Comparison of ENCODE assay signal across 20 cellular contexts in genomic region chr9:132988244-132989013, GRCh38. TPM values are rescaled to one million over a fixed set of nuclear protein-coding genes. Genes with fewer than 3 reads are reported as not detected.
DNase-seq lines count a peak whose midpoint lies in the region; ATAC-seq, FAIRE-seq and TF ChIP-seq lines count a peak whose summit lies in the region.
"Had no signal": no experiment of that assay in that cellular context is flagged by ENCODE, and none has a peak within 500 bp of the region (broad histone marks: within the 10 kb centered on the region; RNA-seq: fewer than 3 reads in every experiment).

No MANE protein-coding gene starts in this region.

- H4K91ac ChIP-seq in IMR-90 (ENCODE audit: insufficient read depth, low read depth, low read length) (no peak overlapping the region), H1 (replicated peaks; ENCODE audit: insufficient read length, low read length) (no peak overlapping the region)

- no peaks in the 10 kb centered on the region for H3K36me3 ChIP-seq in HepG2 (replicated peaks in 1 of 2; ENCODE audit: control insufficient read depth in 1 of 2, insufficient read depth in 2 of 2, low read length in 2 of 2)
- H3K36me3 ChIP-seq in right lobe of liver: no peaks in the 10 kb centered on the region
- H3K36me3 ChIP-seq in IMR-90 (ENCODE audit: control insufficient read depth, insufficient read depth, low read length): no peaks in the 10 kb centered on the region
- no peaks in the 10 kb centered on the region for H3K36me3 ChIP-seq in H1 (ENCODE audit: control insufficient read depth in 2 of 4, insufficient read depth in 4 of 4, low read length in 3 of 4)
- H3K36me3 ChIP-seq in osteoblast (ENCODE audit: insufficient read depth, low read length): no peaks in the 10 kb centered on the region
- H3K36me3 ChIP-seq in prostate gland: no peaks in the 10 kb centered on the region
- H3K36me3 ChIP-seq in MG63: no peaks in the 10 kb centered on the region

- no peak overlapping the region for H2BK5ac ChIP-seq in IMR-90 (ENCODE audit: low read depth, low read length, poor library complexity, severe bottlenecking)
- no peak overlapping the region for H2BK5ac ChIP-seq in H1 (ENCODE audit: low read depth, low read length)

- H3K9me1 ChIP-seq in IMR-90 (ENCODE audit: insufficient read depth, low read length): no peaks in the 10 kb centered on the region

- no peaks in the 10 kb centered on the region for H3K23me2 ChIP-seq in H1 (ENCODE audit: low read depth, low read length)

- CTCF ChIA-PET in HepG2 (lab: Yijun Ruan, JAX; ENCODE audit: low intra/inter-chr PET ratio, low total read pairs) (no interaction called here), IMR-90 (lab: Yijun Ruan, JAX) (no interaction called here), H1 (lab: Charles Lee; ENCODE audit: partially characterized antibody) (interaction anchor here (0.9 to 1.6 kb wide), 5 partner anchors 11 to 52 kb away, joined by 3 to 10 read pairs (median 3); partner anchors contain the start of gene GFI1B)

- WGBS in HepG2 (ENCODE audit: low lambda C conversion rate): 64% methylated on average over 12 of the region's 14 CpGs
- WGBS in right lobe of liver (ENCODE audit: insufficient coverage, low coverage, low lambda C conversion rate, missing lambda C conversion rate): 59% methylated on average over 6 of the region's 14 CpGs
- WGBS in IMR-90 (ENCODE audit: extremely low coverage in 2 of 2, insufficient read length in 1 of 2), 2 experiments: 100% methylated on average over 1 of the region's 14 CpGs; no CpG with 5 or more reads in 1 of the 2 experiments
- WGBS in H1 (ENCODE audit: extremely low coverage in 1 of 2, insufficient coverage in 1 of 2, insufficient read length in 1 of 2, insufficient replicate concordance in 2 of 2, low coverage in 1 of 2, low lambda C conversion rate in 2 of 2, missing lambda C conversion rate in 1 of 2), 2 experiments: 89% methylated on average over 14 of the region's 14 CpGs; no CpG with 5 or more reads in 1 of the 2 experiments
- WGBS in prostate gland: 88% methylated on average over 13 of the region's 14 CpGs

- H3K14ac ChIP-seq in IMR-90 (replicated peaks; ENCODE audit: low read depth, low read length) (no peak overlapping the region), H1 (ENCODE audit: insufficient read length) (no peak overlapping the region)

- TF ChIP-seq POLR2A in HepG2 (IDR thresholded peaks at IDR 0.05; ENCODE audit: insufficient read depth in 1 of 2, low read depth in 2 of 2, low read length in 2 of 2) (no peak), right lobe of liver (IDR thresholded peaks at IDR 0.05) (no peak), IMR-90 (IDR thresholded peaks at IDR 0.05; ENCODE audit: low read depth, low read length) (no peak), H1 (IDR thresholded peaks at IDR 0.05; ENCODE audit: control extremely low read depth in 1 of 2, low read depth in 2 of 2, low read length in 2 of 2) (no peak), prostate gland (IDR thresholded peaks at IDR 0.05) (no peak)

- no peak for ATAC-seq in HepG2
- ATAC-seq in right lobe of liver: no peak
- no peak for ATAC-seq in IMR-90 (ENCODE audit: low read depth)
- ATAC-seq: CD8-positive, alpha-beta T cell had no signal

- H4K8ac ChIP-seq in IMR-90 (ENCODE audit: low read depth in 2 of 2, low read length in 2 of 2) (no peak overlapping the region), H1 (ENCODE audit: extremely low read depth, insufficient read depth, low read length) (no peak overlapping the region)

- H4K20me1 ChIP-seq in HepG2 (ENCODE audit: insufficient read depth, low read length) (no peaks in the 10 kb centered on the region), IMR-90 (ENCODE audit: insufficient read depth, low read length) (no peaks in the 10 kb centered on the region), H1 (replicated peaks in 1 of 2; ENCODE audit: control insufficient read depth in 1 of 2, insufficient read depth in 2 of 2, low read length in 2 of 2) (no peaks in the 10 kb centered on the region), osteoblast (ENCODE audit: insufficient read depth, low read length) (no peaks in the 10 kb centered on the region)

- FAIRE-seq in HepG2 (lab: Jason Lieb, UNC): no peak
- FAIRE-seq in H1 (lab: Jason Lieb, UNC): no peak
- FAIRE-seq: D721Med, G401.6, GM12892, HTR-8/SVneo had no signal

- H3K4me2 ChIP-seq in HepG2 (ENCODE audit: low read depth, low read length) (no peak overlapping the region), IMR-90 (ENCODE audit: low read depth, low read length) (no peak overlapping the region), H1 (ENCODE audit: insufficient read depth in 1 of 2, low read depth in 2 of 2, low read length in 2 of 2) (no peak overlapping the region), osteoblast (ENCODE audit: insufficient read depth, low read length) (no peak overlapping the region)

- H3K79me1 ChIP-seq in IMR-90 (ENCODE audit: low read depth in 1 of 2, low read length in 2 of 2) (no peaks in the 10 kb centered on the region), H1 (ENCODE audit: low read depth, low read length) (no peaks in the 10 kb centered on the region)

- H2BK12ac ChIP-seq in H1 (ENCODE audit: low read depth, low read length): no peak overlapping the region

- peak overlapping the region; percentile 42 for H2AK9ac ChIP-seq in IMR-90 (replicated peaks; ENCODE audit: low read depth, low read length, poor library complexity)

- H4K5ac ChIP-seq in IMR-90 (ENCODE audit: low read depth, low read length): no peak overlapping the region
- H4K5ac ChIP-seq in H1 (ENCODE audit: insufficient read length, low read depth, low read length): no peak overlapping the region

- no peak overlapping the region for H3K4me3 ChIP-seq in HepG2 (replicated peaks in 1 of 3; ENCODE audit: insufficient read depth in 1 of 3, low read depth in 2 of 3, low read length in 3 of 3)
- H3K4me3 ChIP-seq in right lobe of liver: no peak overlapping the region
- no peak overlapping the region for H3K4me3 ChIP-seq in IMR-90 (ENCODE audit: insufficient read depth, low read depth, low read length)
- no peak overlapping the region for H3K4me3 ChIP-seq in H1 (ENCODE audit: extremely low read depth in 1 of 4, insufficient read depth in 2 of 4, low read depth in 3 of 4, low read length in 4 of 4)
- no peak overlapping the region for H3K4me3 ChIP-seq in osteoblast (ENCODE audit: insufficient read depth, low read length)
- H3K4me3 ChIP-seq in prostate gland: no peak overlapping the region
- no peak overlapping the region for H3K4me3 ChIP-seq in MG63

- H3K18ac ChIP-seq in IMR-90 (ENCODE audit: low read depth, low read length): no peak overlapping the region
- no peak overlapping the region for H3K18ac ChIP-seq in H1 (ENCODE audit: extremely low read depth, low read length)

- H2BK120ac ChIP-seq in IMR-90 (ENCODE audit: low read depth, low read length): no peak overlapping the region
- no peak overlapping the region for H2BK120ac ChIP-seq in H1 (replicated peaks; ENCODE audit: low read depth, low read length)

- H2BK15ac ChIP-seq in IMR-90 (ENCODE audit: low read depth, low read length) (no peak overlapping the region), H1 (ENCODE audit: low read length) (no peak overlapping the region)

- H3K27ac ChIP-seq in HepG2 (ENCODE audit: extremely low read length, insufficient read depth, low read length) (no peak overlapping the region), right lobe of liver (no peak overlapping the region), IMR-90 (ENCODE audit: insufficient read depth, low read length) (no peak overlapping the region), H1 (ENCODE audit: low read depth, low read length) (no peak overlapping the region), osteoblast (ENCODE audit: low read depth, low read length) (no peak overlapping the region), prostate gland (no peak overlapping the region)

- intact Hi-C loops in HepG2 (cut with micrococcal nuclease; ENCODE audit: unreplicated experiment): no loop called here
- intact Hi-C loops in right lobe of liver (cut with DNase I): no loop called here
- intact Hi-C loops in IMR-90 (cut with micrococcal nuclease): no loop called here
- intact Hi-C loops in prostate gland (cut with DNase I): no loop called here

- H2BK20ac ChIP-seq in IMR-90 (ENCODE audit: low read depth, low read length): no peak overlapping the region
- 0 out of 2 replicates have a peak overlapping the region, but pooled peaks have one; percentile 18 for H2BK20ac ChIP-seq in H1 (ENCODE audit: low read length)

- BruUV-seq in HepG2 (replicated peaks; lab: Mats Ljungman, UMichigan): no TSS peak
- BruUV-seq in IMR-90 (replicated peaks; lab: Mats Ljungman, UMichigan): no TSS peak

- H3K4me1 ChIP-seq in HepG2 (ENCODE audit: insufficient read depth, low read length) (peaks cover 53% of the 10 kb centered on the region), right lobe of liver (no peaks in the 10 kb centered on the region), IMR-90 (ENCODE audit: control insufficient read depth, insufficient read depth, low read length) (no peaks in the 10 kb centered on the region), H1 (replicated peaks in 1 of 4; ENCODE audit: control insufficient read depth in 3 of 4, insufficient read depth in 4 of 4, low read length in 3 of 4) (no peaks in the 10 kb centered on the region; a peak in 2 of 7 replicates), osteoblast (ENCODE audit: insufficient read depth, low read length) (no peaks in the 10 kb centered on the region), prostate gland (replicated peaks) (no peaks in the 10 kb centered on the region)

- TF ChIP-seq RAD21 in HepG2 (CRISPR knock-in tag; IDR thresholded peaks at IDR 0.05): no peak
- no peak for TF ChIP-seq RAD21 in IMR-90 (IDR thresholded peaks at IDR 0.05; ENCODE audit: low read length)
- TF ChIP-seq RAD21 in H1 (IDR thresholded peaks at IDR 0.05 in 1 of 2, conservative IDR thresholded peaks at IDR 0.05 in 1 of 2; ENCODE audit: low read depth in 2 of 2, low read length in 2 of 2): no peak

- in situ Hi-C loops in HepG2 (cut with HindIII; ENCODE audit: extremely low pct_ligation_motif_present, low pct_unique_long_range_greater_than_20kb) (no loop called here), IMR-90 (cut with MboI; ENCODE audit: low sequenced_read_pairs) (no loop called here)

- no peak overlapping the region for H3K4ac ChIP-seq in IMR-90 (ENCODE audit: low read depth, low read length)
- no peak overlapping the region for H3K4ac ChIP-seq in H1 (replicated peaks; ENCODE audit: insufficient read length, low read depth, low read length)

- H2AFZ ChIP-seq in HepG2 (ENCODE audit: low read length) (no peak overlapping the region), IMR-90 (replicated peaks; ENCODE audit: low read length, poor library complexity) (no peak overlapping the region), H1 (ENCODE audit: low read length) (no peak overlapping the region), osteoblast (ENCODE audit: low read length) (no peak overlapping the region)

- H3K9ac ChIP-seq in HepG2 (ENCODE audit: insufficient read depth, low read depth, low read length): no peak overlapping the region
- no peak overlapping the region for H3K9ac ChIP-seq in IMR-90 (ENCODE audit: low read depth, low read length)
- no peak overlapping the region for H3K9ac ChIP-seq in H1 (replicated peaks in 1 of 4; ENCODE audit: extremely low read depth in 1 of 4, low read depth in 3 of 4, low read length in 3 of 4)

- H3K79me2 ChIP-seq in HepG2 (ENCODE audit: insufficient read depth, low read length) (no peaks in the 10 kb centered on the region), H1 (ENCODE audit: control insufficient read depth in 1 of 2, insufficient read depth in 2 of 2, low read length in 2 of 2) (no peaks in the 10 kb centered on the region), osteoblast (ENCODE audit: insufficient read depth, low read length) (no peaks in the 10 kb centered on the region)

- no peak for DNase-seq in HepG2 (ENCODE audit: low spot score)
- DNase-seq in right lobe of liver: no peak
- DNase-seq in IMR-90: no peak
- DNase-seq in H1 (ENCODE audit: low read depth in 1 of 2, low spot score in 2 of 2): no peak
- DNase-seq in osteoblast (ENCODE audit: insufficient read length, low spot score, missing footprints): peak; percentile 23
- no peak for DNase-seq in prostate gland (ENCODE audit: low spot score)
- DNase-seq in AG08396 (ENCODE audit: low spot score): no peak
- no peak for DNase-seq in MG63
- DNase-seq: 8988T; CD8-positive, alpha-beta T cell; COR-L47; DMS153; DMS79 treated with DMSO at 0.1 percent for 48 hours; EL; GOT3; HCEC 1CT had no signal

- POLR2A ChIA-PET in HepG2 (lab: Yijun Ruan, JAX) (no interaction called here), IMR-90 (lab: Charles Lee; ENCODE audit: unreplicated experiment) (no interaction called here), H1 (lab: Charles Lee; ENCODE audit: partially characterized antibody) (no interaction called here)

- TF ChIP-seq EP300 in HepG2 (IDR thresholded peaks at IDR 0.05; ENCODE audit: low read depth in 2 of 2, low read length in 2 of 2) (no peak), HepG2 (CRISPR knock-in tag; IDR thresholded peaks at IDR 0.05; ENCODE audit: borderline replicate concordance) (no peak), H1 (IDR thresholded peaks at IDR 0.05; ENCODE audit: borderline replicate concordance in 1 of 2, low read depth in 2 of 2, low read length in 2 of 2) (no peak)

- TF ChIP-seq CTCF in HepG2 (CRISPR knock-in tag; IDR thresholded peaks at IDR 0.05) (no peak), right lobe of liver (IDR thresholded peaks at IDR 0.05) (no peak), IMR-90 (conservative IDR thresholded peaks at IDR 0.05; ENCODE audit: low read depth, low read length) (no peak), H1 (IDR thresholded peaks at IDR 0.05; ENCODE audit: control extremely low read depth in 1 of 3, insufficient read depth in 1 of 3, low read depth in 1 of 3, low read length in 3 of 3) (no peak), osteoblast (IDR thresholded peaks at IDR 0.05; ENCODE audit: extremely low read depth, low read depth, low read length) (no peak), prostate gland (IDR thresholded peaks at IDR 0.05) (no peak)

- no peak overlapping the region for H3K56ac ChIP-seq in IMR-90 (ENCODE audit: extremely low read depth, insufficient read depth, low read length)
- H3K56ac ChIP-seq in H1 (replicated peaks; ENCODE audit: insufficient read length, low read depth, low read length): no peak overlapping the region

- H2AK5ac ChIP-seq in IMR-90 (ENCODE audit: low read depth, low read length) (no peak overlapping the region), H1 (ENCODE audit: low read depth, low read length) (no peak overlapping the region)

- H3K27me3 ChIP-seq in HepG2 (ENCODE audit: control insufficient read depth in 1 of 2, insufficient read depth in 2 of 2, low read length in 2 of 2) (peaks cover 5 to 36% of the 10 kb centered on the region in 2 experiments; a peak in 4 of 5 replicates), right lobe of liver (no peaks in the 10 kb centered on the region), IMR-90 (ENCODE audit: control insufficient read depth, insufficient read depth, low read length) (peaks cover 68% of the 10 kb centered on the region), H1 (replicated peaks in 1 of 4; ENCODE audit: control insufficient read depth in 3 of 4, extremely low read depth in 1 of 4, insufficient read depth in 3 of 4, low read length in 3 of 4) (peaks cover 0 to 5% (median 0%) of the 10 kb centered on the region in 4 experiments; a peak in 1 of 7 replicates), osteoblast (ENCODE audit: insufficient read depth, low read length) (peaks cover 42% of the 10 kb centered on the region), prostate gland (replicated peaks; ENCODE audit: insufficient read depth) (no peaks in the 10 kb centered on the region), MG63 (no peaks in the 10 kb centered on the region)

- H3K23ac ChIP-seq in IMR-90 (ENCODE audit: low read depth, low read length) (no peak overlapping the region), H1 (ENCODE audit: insufficient read length) (no peak overlapping the region)

- H3K9me3 ChIP-seq in HepG2 (ENCODE audit: low read length) (no peaks in the 10 kb centered on the region), right lobe of liver (no peaks in the 10 kb centered on the region), IMR-90 (ENCODE audit: control insufficient read depth, insufficient read depth, low read length) (no peaks in the 10 kb centered on the region), H1 (ENCODE audit: insufficient read depth in 2 of 2, low read depth in 1 of 2, low read length in 1 of 2) (no peaks in the 10 kb centered on the region), osteoblast (ENCODE audit: low read depth, low read length) (no peaks in the 10 kb centered on the region), prostate gland (no peaks in the 10 kb centered on the region), MG63 (no peaks in the 10 kb centered on the region)

- dilution Hi-C loops in IMR-90 (cut with HindIII; ENCODE audit: low sequenced_read_pairs, unreplicated experiment): no loop called here

RNA-seq across cellular contexts. Expression of gene GFI1B, which starts 9.9 kb away (rescaled TPM):
- total RNA-seq in HepG2 (2016; rRNA removed; fragmentation: Illumina TruSeq; extraction: Trizol) (0.51 TPM in 1 of 2 replicates, not detected in the other), right lobe of liver (under 1 TPM in 3 of 6 experiments, not detected in 3; 0.24 to 0.64 (median 0.39) TPM), IMR-90 (2012; rRNA removed) (not detected in 2 replicates), osteoblast (under 0.01 TPM in 1 of 2 replicates, not detected in the other), prostate gland (under 1 TPM in 1 of 2 donors, not detected in 1; 0.85 TPM)
- not detected in 2 replicates for total RNA-seq in HepG2 (2016; cell fraction: cytosol; rRNA removed; fragmentation: Illumina TruSeq; extraction: Trizol; ENCODE audit: low read depth)
- 0.24 and 0.56 TPM in 2 replicates for total RNA-seq in HepG2 (2016; cell fraction: insoluble cytoplasmic fraction; rRNA removed; fragmentation: Illumina TruSeq; extraction: Trizol)
- total RNA-seq in HepG2 (2016; cell fraction: membrane; rRNA removed; fragmentation: Illumina TruSeq; extraction: Trizol): 0.15 and 0.52 TPM in 2 replicates
- total RNA-seq in HepG2 (2016; cell fraction: nucleus; rRNA removed; fragmentation: Illumina TruSeq; extraction: Trizol): 0.28 TPM in 1 of 2 replicates, not detected in the other
- polyA plus RNA-seq in HepG2 (2011; rRNA removed) (0.15 and 0.26 TPM in 2 replicates), IMR-90 (2012; rRNA removed) (0.02 TPM in 1 of 2 replicates, not detected in the other), H1 (2011; rRNA removed) (0.11 and 0.20 TPM in 2 replicates)
- 0.15 and 0.18 TPM in 2 replicates for polyA plus RNA-seq in HepG2 (2011; cell fraction: cytosol; rRNA removed)
- 0.19 and 0.26 TPM in 2 replicates for polyA plus RNA-seq in HepG2 (2011; cell fraction: nucleus; rRNA removed)
- 0.19 and 0.80 TPM in 2 replicates for polyA plus RNA-seq in HepG2 (2012)
- polyA plus RNA-seq in HepG2 (2016; cell fraction: cytosol; fragmentation: Illumina TruSeq; extraction: Trizol; ENCODE audit: low read depth): 0.09 and 0.19 TPM in 2 replicates
- 0.21 and 0.30 TPM in 2 replicates for polyA plus RNA-seq in HepG2 (2016; cell fraction: insoluble cytoplasmic fraction; fragmentation: Illumina TruSeq; extraction: Trizol; ENCODE audit: low read depth)
- 0.19 and 0.32 TPM in 2 replicates for polyA plus RNA-seq in HepG2 (2016; cell fraction: membrane; fragmentation: Illumina TruSeq; extraction: Trizol; ENCODE audit: low read depth)
- 0.49 TPM in 1 of 2 replicates, not detected in the other for polyA plus RNA-seq in HepG2 (2016; cell fraction: nucleus; fragmentation: Illumina TruSeq; extraction: Trizol; ENCODE audit: insufficient read depth, low read depth)
- 0.35 and 0.42 TPM in 2 replicates for polyA minus RNA-seq in HepG2 (2011; rRNA and poly(A)+ RNA removed; ENCODE audit: low replicate concordance)
- not detected in 2 replicates for polyA minus RNA-seq in HepG2 (2011; cell fraction: cytosol; rRNA and poly(A)+ RNA removed)
- polyA minus RNA-seq in HepG2 (2011; cell fraction: nucleus; rRNA and poly(A)+ RNA removed): 0.13 TPM in 1 of 2 replicates, not detected in the other
- polyA plus RNA-seq in IMR-90 (2012; cell fraction: cytosol; rRNA removed): not detected in 2 replicates
- not detected in 2 replicates for polyA plus RNA-seq in IMR-90 (2012; cell fraction: nucleus; rRNA removed; ENCODE audit: low replicate concordance)
- total RNA-seq in H1 (2021; fragmentation: NEBNext Ultra II Directional; extraction: Animal tissue kit (Norgen Biotek cat#: 25700)): 0.09 and 0.71 TPM in 2 replicates
- polyA plus RNA-seq in H1 (2011; cell fraction: cytosol; rRNA removed): 0.30 TPM
- polyA plus RNA-seq in H1 (2011; cell fraction: nucleus; rRNA removed): 0.13 TPM
- 0.23 to 0.50 TPM (median 0.45 TPM) in 4 replicates for polyA plus RNA-seq in H1 (2012, experiment 1 of 2)
- polyA plus RNA-seq in H1 (2012, experiment 2 of 2): 0.08 TPM
- 0.20 TPM for polyA plus RNA-seq in H1 (2013, experiment 1 of 2)
- polyA plus RNA-seq in H1 (2013, experiment 2 of 2): 0.39 TPM
- polyA minus RNA-seq in H1 (2011; rRNA and poly(A)+ RNA removed): 0.06 and 0.59 TPM in 2 replicates
- not detected for polyA minus RNA-seq in H1 (2011; cell fraction: cytosol; rRNA and poly(A)+ RNA removed)
- polyA minus RNA-seq in H1 (2011; cell fraction: nucleus; rRNA and poly(A)+ RNA removed): not detected
- total RNA-seq in MG63 (2014; rRNA removed; shearing (Covaris generic); ENCODE audit: low replicate concordance): not detected in 2 replicates
- total RNA-seq: CD8-positive, alpha-beta T cell had no signal

RNA-seq across cellular contexts. Expression of gene GTF3C5, which starts 42.4 kb away (rescaled TPM):
- 43.4 and 66.9 TPM in 2 replicates for total RNA-seq in HepG2 (2016; rRNA removed; fragmentation: Illumina TruSeq; extraction: Trizol)
- total RNA-seq in HepG2 (2016; cell fraction: cytosol; rRNA removed; fragmentation: Illumina TruSeq; extraction: Trizol; ENCODE audit: low read depth): 11.7 and 12.3 TPM in 2 replicates
- total RNA-seq in HepG2 (2016; cell fraction: insoluble cytoplasmic fraction; rRNA removed; fragmentation: Illumina TruSeq; extraction: Trizol): 37.9 and 65.5 TPM in 2 replicates
- 20.2 and 20.6 TPM in 2 replicates for total RNA-seq in HepG2 (2016; cell fraction: membrane; rRNA removed; fragmentation: Illumina TruSeq; extraction: Trizol)
- total RNA-seq in HepG2 (2016; cell fraction: nucleus; rRNA removed; fragmentation: Illumina TruSeq; extraction: Trizol): 76.0 and 76.7 TPM in 2 replicates
- 92.6 and 110 TPM in 2 replicates for polyA plus RNA-seq in HepG2 (2011; rRNA removed)
- polyA plus RNA-seq in HepG2 (2011; cell fraction: cytosol; rRNA removed): 46.1 and 57.8 TPM in 2 replicates
- 477 and 487 TPM in 2 replicates for polyA plus RNA-seq in HepG2 (2011; cell fraction: nucleus; rRNA removed)
- 45.0 and 56.0 TPM in 2 replicates for polyA plus RNA-seq in HepG2 (2012)
- 5.5 and 5.8 TPM in 2 replicates for polyA plus RNA-seq in HepG2 (2016; cell fraction: cytosol; fragmentation: Illumina TruSeq; extraction: Trizol; ENCODE audit: low read depth)
- 45.6 and 51.5 TPM in 2 replicates for polyA plus RNA-seq in HepG2 (2016; cell fraction: insoluble cytoplasmic fraction; fragmentation: Illumina TruSeq; extraction: Trizol; ENCODE audit: low read depth)
- 13.2 and 13.8 TPM in 2 replicates for polyA plus RNA-seq in HepG2 (2016; cell fraction: membrane; fragmentation: Illumina TruSeq; extraction: Trizol; ENCODE audit: low read depth)
- 196 and 212 TPM in 2 replicates for polyA plus RNA-seq in HepG2 (2016; cell fraction: nucleus; fragmentation: Illumina TruSeq; extraction: Trizol; ENCODE audit: insufficient read depth, low read depth)
- polyA minus RNA-seq in HepG2 (2011; rRNA and poly(A)+ RNA removed; ENCODE audit: low replicate concordance): 27.9 and 79.3 TPM in 2 replicates
- 24.3 and 26.7 TPM in 2 replicates for polyA minus RNA-seq in HepG2 (2011; cell fraction: cytosol; rRNA and poly(A)+ RNA removed)
- polyA minus RNA-seq in HepG2 (2011; cell fraction: nucleus; rRNA and poly(A)+ RNA removed): 98.5 and 99.1 TPM in 2 replicates
- total RNA-seq in right lobe of liver: 10 to 100 TPM; 18.4 to 30.5 (median 19.8) TPM
- total RNA-seq in IMR-90 (2012; rRNA removed): 49.1 and 51.1 TPM in 2 replicates
- polyA plus RNA-seq in IMR-90 (2012; rRNA removed): 50.7 and 52.3 TPM in 2 replicates
- polyA plus RNA-seq in IMR-90 (2012; cell fraction: cytosol; rRNA removed): 31.2 and 35.4 TPM in 2 replicates
- polyA plus RNA-seq in IMR-90 (2012; cell fraction: nucleus; rRNA removed; ENCODE audit: low replicate concordance): 128 and 155 TPM in 2 replicates
- 87.1 and 89.4 TPM in 2 replicates for total RNA-seq in H1 (2021; fragmentation: NEBNext Ultra II Directional; extraction: Animal tissue kit (Norgen Biotek cat#: 25700))
- 78.7 and 104 TPM in 2 replicates for polyA plus RNA-seq in H1 (2011; rRNA removed)
- 96.0 TPM for polyA plus RNA-seq in H1 (2011; cell fraction: cytosol; rRNA removed)
- 171 TPM for polyA plus RNA-seq in H1 (2011; cell fraction: nucleus; rRNA removed)
- 72.1 to 92.5 TPM (median 89.8 TPM) in 4 replicates for polyA plus RNA-seq in H1 (2012, experiment 1 of 2)
- polyA plus RNA-seq in H1 (2012, experiment 2 of 2): 73.5 TPM
- polyA plus RNA-seq in H1 (2013, experiment 1 of 2): 50.2 TPM
- polyA plus RNA-seq in H1 (2013, experiment 2 of 2): 50.0 TPM
- 70.6 and 79.9 TPM in 2 replicates for polyA minus RNA-seq in H1 (2011; rRNA and poly(A)+ RNA removed)
- 53.6 TPM for polyA minus RNA-seq in H1 (2011; cell fraction: cytosol; rRNA and poly(A)+ RNA removed)
- polyA minus RNA-seq in H1 (2011; cell fraction: nucleus; rRNA and poly(A)+ RNA removed): 61.2 TPM
- total RNA-seq in osteoblast: 31.8 and 41.3 TPM in 2 replicates
- 10 to 100 TPM; 63.1 to 97.2 TPM for total RNA-seq in prostate gland
- total RNA-seq in MG63 (2014; rRNA removed; shearing (Covaris generic); ENCODE audit: low replicate concordance): 40.1 and 58.0 TPM in 2 replicates

RNA-seq across cellular contexts. Expression of gene TSC1, which starts 44.0 kb away (rescaled TPM):
- total RNA-seq in HepG2 (2016; rRNA removed; fragmentation: Illumina TruSeq; extraction: Trizol) (26.3 and 31.6 TPM in 2 replicates), right lobe of liver (10 to 100 TPM; 14.2 to 22.8 (median 18.3) TPM), IMR-90 (2012; rRNA removed) (44.2 and 56.3 TPM in 2 replicates), osteoblast (68.4 and 81.3 TPM in 2 replicates), prostate gland (10 to 100 TPM; 27.7 to 82.2 TPM)
- total RNA-seq in HepG2 (2016; cell fraction: cytosol; rRNA removed; fragmentation: Illumina TruSeq; extraction: Trizol; ENCODE audit: low read depth): 18.0 and 21.2 TPM in 2 replicates
- 24.1 and 31.9 TPM in 2 replicates for total RNA-seq in HepG2 (2016; cell fraction: insoluble cytoplasmic fraction; rRNA removed; fragmentation: Illumina TruSeq; extraction: Trizol)
- total RNA-seq in HepG2 (2016; cell fraction: membrane; rRNA removed; fragmentation: Illumina TruSeq; extraction: Trizol): 29.5 and 37.4 TPM in 2 replicates
- total RNA-seq in HepG2 (2016; cell fraction: nucleus; rRNA removed; fragmentation: Illumina TruSeq; extraction: Trizol): 49.4 and 54.4 TPM in 2 replicates
- polyA plus RNA-seq in HepG2 (2011; rRNA removed) (58.0 and 66.1 TPM in 2 replicates), IMR-90 (2012; rRNA removed) (24.0 and 25.7 TPM in 2 replicates), H1 (2011; rRNA removed) (36.2 and 37.2 TPM in 2 replicates)
- 25.6 and 30.5 TPM in 2 replicates for polyA plus RNA-seq in HepG2 (2011; cell fraction: cytosol; rRNA removed)
- polyA plus RNA-seq in HepG2 (2011; cell fraction: nucleus; rRNA removed): 178 and 179 TPM in 2 replicates
- 26.8 and 27.3 TPM in 2 replicates for polyA plus RNA-seq in HepG2 (2012)
- polyA plus RNA-seq in HepG2 (2016; cell fraction: cytosol; fragmentation: Illumina TruSeq; extraction: Trizol; ENCODE audit: low read depth): 9.8 and 11.1 TPM in 2 replicates
- 17.1 and 17.6 TPM in 2 replicates for polyA plus RNA-seq in HepG2 (2016; cell fraction: insoluble cytoplasmic fraction; fragmentation: Illumina TruSeq; extraction: Trizol; ENCODE audit: low read depth)
- 17.7 and 18.0 TPM in 2 replicates for polyA plus RNA-seq in HepG2 (2016; cell fraction: membrane; fragmentation: Illumina TruSeq; extraction: Trizol; ENCODE audit: low read depth)
- polyA plus RNA-seq in HepG2 (2016; cell fraction: nucleus; fragmentation: Illumina TruSeq; extraction: Trizol; ENCODE audit: insufficient read depth, low read depth): 64.5 and 67.0 TPM in 2 replicates
- polyA minus RNA-seq in HepG2 (2011; rRNA and poly(A)+ RNA removed; ENCODE audit: low replicate concordance): 139 and 153 TPM in 2 replicates
- 26.9 and 27.7 TPM in 2 replicates for polyA minus RNA-seq in HepG2 (2011; cell fraction: cytosol; rRNA and poly(A)+ RNA removed)
- polyA minus RNA-seq in HepG2 (2011; cell fraction: nucleus; rRNA and poly(A)+ RNA removed): 182 and 218 TPM in 2 replicates
- 9.0 and 12.4 TPM in 2 replicates for polyA plus RNA-seq in IMR-90 (2012; cell fraction: cytosol; rRNA removed)
- polyA plus RNA-seq in IMR-90 (2012; cell fraction: nucleus; rRNA removed; ENCODE audit: low replicate concordance): 57.8 and 168 TPM in 2 replicates
- total RNA-seq in H1 (2021; fragmentation: NEBNext Ultra II Directional; extraction: Animal tissue kit (Norgen Biotek cat#: 25700)): 39.1 and 46.0 TPM in 2 replicates
- polyA plus RNA-seq in H1 (2011; cell fraction: cytosol; rRNA removed): 32.4 TPM
- 106 TPM for polyA plus RNA-seq in H1 (2011; cell fraction: nucleus; rRNA removed)
- 22.0 to 28.6 TPM (median 27.4 TPM) in 4 replicates for polyA plus RNA-seq in H1 (2012, experiment 1 of 2)
- polyA plus RNA-seq in H1 (2012, experiment 2 of 2): 5.3 TPM
- polyA plus RNA-seq in H1 (2013, experiment 1 of 2): 22.7 TPM
- 19.1 TPM for polyA plus RNA-seq in H1 (2013, experiment 2 of 2)
- 125 and 138 TPM in 2 replicates for polyA minus RNA-seq in H1 (2011; rRNA and poly(A)+ RNA removed)
- polyA minus RNA-seq in H1 (2011; cell fraction: cytosol; rRNA and poly(A)+ RNA removed): 31.8 TPM
- 147 TPM for polyA minus RNA-seq in H1 (2011; cell fraction: nucleus; rRNA and poly(A)+ RNA removed)
- 6.5 and 15.3 TPM in 2 replicates for total RNA-seq in MG63 (2014; rRNA removed; shearing (Covaris generic); ENCODE audit: low replicate concordance)
